ENCODE assay signal across 1 cellular context in the genomic region with DNA sequence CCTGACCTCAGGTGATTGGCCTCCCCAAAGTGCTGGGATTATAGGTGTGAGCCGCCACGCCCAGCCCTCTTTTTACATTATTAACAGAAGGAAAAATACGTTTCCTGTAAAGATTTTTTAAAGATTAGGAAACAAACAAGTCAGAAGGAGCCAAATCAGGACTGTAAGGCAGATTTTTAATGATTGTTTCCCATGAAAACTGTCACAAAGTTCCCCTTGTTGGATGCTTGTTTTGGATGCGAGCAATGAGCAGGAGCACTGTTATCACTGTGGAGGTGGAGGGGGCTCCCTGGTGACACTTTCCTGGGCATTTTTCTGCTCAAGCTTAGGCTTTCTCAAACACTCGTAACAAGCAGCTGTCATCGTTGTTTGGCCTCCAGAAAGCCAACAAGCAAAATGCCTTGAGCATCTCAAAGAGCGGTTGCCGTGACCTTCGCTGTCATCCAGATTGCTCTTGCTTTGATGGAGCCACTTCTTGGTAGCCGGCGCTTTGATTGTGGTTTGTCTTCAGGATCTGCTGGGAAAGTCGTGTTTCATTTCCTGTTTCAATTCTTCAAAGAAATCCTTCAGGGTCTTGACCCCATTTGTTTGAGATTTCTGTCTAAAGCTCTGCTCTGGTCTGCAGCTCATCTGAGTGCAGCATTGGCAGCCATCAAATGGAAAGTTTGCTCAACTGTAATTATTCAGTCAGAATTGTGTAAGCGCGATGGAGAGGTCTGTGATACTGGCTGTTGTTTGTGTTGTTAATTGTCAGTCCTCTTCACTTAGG.
TF ChIP-seq lines count a peak whose summit lies in the region.

No MANE protein-coding gene starts in this region.

TF ChIP-seq in HepG2, 621 proteins besides CTCF, POLR2A, EP300 and RAD21 (continued from another document and continues in another):
- TF ChIP-seq SIX4 (CRISPR knock-in tag; IDR thresholded peaks at IDR 0.05) (peak; percentile 62; the same call in 1 of the 2 replicates), EHMT2 (IDR thresholded peaks at IDR 0.05; ENCODE audit: borderline replicate concordance, low read depth, low read length) (peak; percentile 58; the same call in 1 of the 2 replicates), ATF5 (CRISPR knock-in tag; IDR thresholded peaks at IDR 0.05; ENCODE audit: low read depth) (no peak), HOXA5 (CRISPR knock-in tag; IDR thresholded peaks at IDR 0.05) (0 out of 2 replicates have a peak, but pooled peaks have one; percentile 10), DMAP1 (CRISPR knock-in tag; IDR thresholded peaks at IDR 0.05) (peak; percentile 24; the same call in 1 of the 2 replicates), ATF7-NPFF (CRISPR knock-in tag; IDR thresholded peaks at IDR 0.05; ENCODE audit: low read depth) (no peak), ZNF17 (CRISPR knock-in tag; IDR thresholded peaks at IDR 0.05) (no peak), STAT5B (CRISPR knock-in tag; IDR thresholded peaks at IDR 0.05) (no peak), ADNP (CRISPR knock-in tag; IDR thresholded peaks at IDR 0.05) (no peak), ZNF740 (CRISPR knock-in tag; IDR thresholded peaks at IDR 0.05) (no peak), ARNT (IDR thresholded peaks at IDR 0.05) (no peak), KMT2B (CRISPR knock-in tag; IDR thresholded peaks at IDR 0.05) (no peak), MXD1 (CRISPR knock-in tag; IDR thresholded peaks at IDR 0.05) (no peak), FOXJ3 (CRISPR knock-in tag; IDR thresholded peaks at IDR 0.05; ENCODE audit: borderline replicate concordance) (peak; percentile 81), LRRFIP1 (CRISPR knock-in tag; conservative IDR thresholded peaks at IDR 0.05) (no peak), GABPA (IDR thresholded peaks at IDR 0.05; ENCODE audit: low read depth, low read length) (no peak), GABPA (CRISPR knock-in tag; IDR thresholded peaks at IDR 0.05; ENCODE audit: low read depth) (peak; percentile 27; the same call in 1 of the 2 replicates), GATAD2A (CRISPR knock-in tag; IDR thresholded peaks at IDR 0.05) (peak; percentile 97), ZNF598 (CRISPR knock-in tag; IDR thresholded peaks at IDR 0.05; ENCODE audit: borderline replicate concordance) (no peak), ZNF160 (CRISPR knock-in tag; IDR thresholded peaks at IDR 0.05) (no peak), SMAD1 (CRISPR knock-in tag; IDR thresholded peaks at IDR 0.05; ENCODE audit: borderline replicate concordance, low read depth) (no peak), MIER2 (CRISPR knock-in tag; IDR thresholded peaks at IDR 0.05) (no peak), TP53 (CRISPR knock-in tag; conservative IDR thresholded peaks at IDR 0.05) (no peak), FOXK1 (CRISPR knock-in tag; IDR thresholded peaks at IDR 0.05; ENCODE audit: borderline replicate concordance, low read depth) (peak; percentile 37; the same call in 1 of the 2 replicates), ZNF780A (CRISPR knock-in tag; IDR thresholded peaks at IDR 0.05) (no peak), XBP1 (CRISPR knock-in tag; IDR thresholded peaks at IDR 0.05) (no peak), ZNF331 (CRISPR knock-in tag; IDR thresholded peaks at IDR 0.05) (peak; percentile 53), HOXA3 (CRISPR knock-in tag; IDR thresholded peaks at IDR 0.05) (peak; percentile 65), U2AF2 (IDR thresholded peaks at IDR 0.05; ENCODE audit: low read depth, low read length) (no peak), ZBTB38 (CRISPR knock-in tag; IDR thresholded peaks at IDR 0.05) (no peak), ZNF672 (CRISPR knock-in tag; IDR thresholded peaks at IDR 0.05) (no peak), ZNF670 (CRISPR knock-in tag; IDR thresholded peaks at IDR 0.05; ENCODE audit: borderline replicate concordance) (no peak), ZSCAN25 (CRISPR knock-in tag; IDR thresholded peaks at IDR 0.05) (no peak)
- TF ChIP-seq, protein P1, sequence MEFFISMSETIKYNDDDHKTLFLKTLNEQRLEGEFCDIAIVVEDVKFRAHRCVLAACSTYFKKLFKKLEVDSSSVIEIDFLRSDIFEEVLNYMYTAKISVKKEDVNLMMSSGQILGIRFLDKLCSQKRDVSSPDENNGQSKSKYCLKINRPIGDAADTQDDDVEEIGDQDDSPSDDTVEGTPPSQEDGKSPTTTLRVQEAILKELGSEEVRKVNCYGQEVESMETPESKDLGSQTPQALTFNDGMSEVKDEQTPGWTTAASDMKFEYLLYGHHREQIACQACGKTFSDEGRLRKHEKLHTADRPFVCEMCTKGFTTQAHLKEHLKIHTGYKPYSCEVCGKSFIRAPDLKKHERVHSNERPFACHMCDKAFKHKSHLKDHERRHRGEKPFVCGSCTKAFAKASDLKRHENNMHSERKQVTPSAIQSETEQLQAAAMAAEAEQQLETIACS (CRISPR knock-in tag; IDR thresholded peaks at IDR 0.05), result no peak
- TF ChIP-seq, protein P2, sequence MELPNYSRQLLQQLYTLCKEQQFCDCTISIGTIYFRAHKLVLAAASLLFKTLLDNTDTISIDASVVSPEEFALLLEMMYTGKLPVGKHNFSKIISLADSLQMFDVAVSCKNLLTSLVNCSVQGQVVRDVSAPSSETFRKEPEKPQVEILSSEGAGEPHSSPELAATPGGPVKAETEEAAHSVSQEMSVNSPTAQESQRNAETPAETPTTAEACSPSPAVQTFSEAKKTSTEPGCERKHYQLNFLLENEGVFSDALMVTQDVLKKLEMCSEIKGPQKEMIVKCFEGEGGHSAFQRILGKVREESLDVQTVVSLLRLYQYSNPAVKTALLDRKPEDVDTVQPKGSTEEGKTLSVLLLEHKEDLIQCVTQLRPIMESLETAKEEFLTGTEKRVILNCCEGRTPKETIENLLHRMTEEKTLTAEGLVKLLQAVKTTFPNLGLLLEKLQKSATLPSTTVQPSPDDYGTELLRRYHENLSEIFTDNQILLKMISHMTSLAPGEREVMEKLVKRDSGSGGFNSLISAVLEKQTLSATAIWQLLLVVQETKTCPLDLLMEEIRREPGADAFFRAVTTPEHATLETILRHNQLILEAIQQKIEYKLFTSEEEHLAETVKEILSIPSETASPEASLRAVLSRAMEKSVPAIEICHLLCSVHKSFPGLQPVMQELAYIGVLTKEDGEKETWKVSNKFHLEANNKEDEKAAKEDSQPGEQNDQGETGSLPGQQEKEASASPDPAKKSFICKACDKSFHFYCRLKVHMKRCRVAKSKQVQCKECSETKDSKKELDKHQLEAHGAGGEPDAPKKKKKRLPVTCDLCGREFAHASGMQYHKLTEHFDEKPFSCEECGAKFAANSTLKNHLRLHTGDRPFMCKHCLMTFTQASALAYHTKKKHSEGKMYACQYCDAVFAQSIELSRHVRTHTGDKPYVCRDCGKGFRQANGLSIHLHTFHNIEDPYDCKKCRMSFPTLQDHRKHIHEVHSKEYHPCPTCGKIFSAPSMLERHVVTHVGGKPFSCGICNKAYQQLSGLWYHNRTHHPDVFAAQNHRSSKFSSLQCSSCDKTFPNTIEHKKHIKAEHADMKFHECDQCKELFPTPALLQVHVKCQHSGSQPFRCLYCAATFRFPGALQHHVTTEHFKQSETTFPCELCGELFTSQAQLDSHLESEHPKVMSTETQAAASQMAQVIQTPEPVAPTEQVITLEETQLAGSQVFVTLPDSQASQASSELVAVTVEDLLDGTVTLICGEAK (IDR thresholded peaks at IDR 0.05), result no peak
- TF ChIP-seq, protein P2 (CRISPR knock-in tag; IDR thresholded peaks at IDR 0.05), result no peak
- TF ChIP-seq, protein P3, sequence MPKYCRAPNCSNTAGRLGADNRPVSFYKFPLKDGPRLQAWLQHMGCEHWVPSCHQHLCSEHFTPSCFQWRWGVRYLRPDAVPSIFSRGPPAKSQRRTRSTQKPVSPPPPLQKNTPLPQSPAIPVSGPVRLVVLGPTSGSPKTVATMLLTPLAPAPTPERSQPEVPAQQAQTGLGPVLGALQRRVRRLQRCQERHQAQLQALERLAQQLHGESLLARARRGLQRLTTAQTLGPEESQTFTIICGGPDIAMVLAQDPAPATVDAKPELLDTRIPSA (CRISPR knock-in tag; IDR thresholded peaks at IDR 0.05; ENCODE audit: borderline replicate concordance), result no peak
- TF ChIP-seq, protein P4, sequence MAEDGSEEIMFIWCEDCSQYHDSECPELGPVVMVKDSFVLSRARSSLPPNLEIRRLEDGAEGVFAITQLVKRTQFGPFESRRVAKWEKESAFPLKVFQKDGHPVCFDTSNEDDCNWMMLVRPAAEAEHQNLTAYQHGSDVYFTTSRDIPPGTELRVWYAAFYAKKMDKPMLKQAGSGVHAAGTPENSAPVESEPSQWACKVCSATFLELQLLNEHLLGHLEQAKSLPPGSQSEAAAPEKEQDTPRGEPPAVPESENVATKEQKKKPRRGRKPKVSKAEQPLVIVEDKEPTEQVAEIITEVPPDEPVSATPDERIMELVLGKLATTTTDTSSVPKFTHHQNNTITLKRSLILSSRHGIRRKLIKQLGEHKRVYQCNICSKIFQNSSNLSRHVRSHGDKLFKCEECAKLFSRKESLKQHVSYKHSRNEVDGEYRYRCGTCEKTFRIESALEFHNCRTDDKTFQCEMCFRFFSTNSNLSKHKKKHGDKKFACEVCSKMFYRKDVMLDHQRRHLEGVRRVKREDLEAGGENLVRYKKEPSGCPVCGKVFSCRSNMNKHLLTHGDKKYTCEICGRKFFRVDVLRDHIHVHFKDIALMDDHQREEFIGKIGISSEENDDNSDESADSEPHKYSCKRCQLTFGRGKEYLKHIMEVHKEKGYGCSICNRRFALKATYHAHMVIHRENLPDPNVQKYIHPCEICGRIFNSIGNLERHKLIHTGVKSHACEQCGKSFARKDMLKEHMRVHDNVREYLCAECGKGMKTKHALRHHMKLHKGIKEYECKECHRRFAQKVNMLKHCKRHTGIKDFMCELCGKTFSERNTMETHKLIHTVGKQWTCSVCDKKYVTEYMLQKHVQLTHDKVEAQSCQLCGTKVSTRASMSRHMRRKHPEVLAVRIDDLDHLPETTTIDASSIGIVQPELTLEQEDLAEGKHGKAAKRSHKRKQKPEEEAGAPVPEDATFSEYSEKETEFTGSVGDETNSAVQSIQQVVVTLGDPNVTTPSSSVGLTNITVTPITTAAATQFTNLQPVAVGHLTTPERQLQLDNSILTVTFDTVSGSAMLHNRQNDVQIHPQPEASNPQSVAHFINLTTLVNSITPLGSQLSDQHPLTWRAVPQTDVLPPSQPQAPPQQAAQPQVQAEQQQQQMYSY (CRISPR knock-in tag; IDR thresholded peaks at IDR 0.05), result no peak; the same call in 1 of the 2 replicates
- TF ChIP-seq, protein P5, sequence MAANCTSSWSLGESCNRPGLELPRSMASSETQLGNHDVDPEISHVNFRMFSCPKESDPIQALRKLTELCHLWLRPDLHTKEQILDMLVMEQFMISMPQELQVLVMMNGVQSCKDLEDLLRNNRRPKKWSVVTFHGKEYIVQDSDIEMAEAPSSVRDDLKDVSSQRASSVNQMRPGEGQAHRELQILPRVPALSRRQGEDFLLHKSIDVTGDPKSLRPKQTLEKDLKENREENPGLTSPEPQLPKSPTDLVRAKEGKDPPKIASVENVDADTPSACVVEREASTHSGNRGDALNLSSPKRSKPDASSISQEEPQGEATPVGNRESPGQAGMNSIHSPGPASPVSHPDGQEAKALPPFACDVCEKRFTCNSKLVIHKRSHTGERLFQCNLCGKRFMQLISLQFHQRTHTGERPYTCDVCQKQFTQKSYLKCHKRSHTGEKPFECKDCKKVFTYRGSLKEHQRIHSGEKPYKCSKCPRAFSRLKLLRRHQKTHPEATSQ (CRISPR knock-in tag; IDR thresholded peaks at IDR 0.05; ENCODE audit: borderline replicate concordance), result no peak
